ENCODE assay signal across 10 cellular contexts in the genomic region with DNA sequence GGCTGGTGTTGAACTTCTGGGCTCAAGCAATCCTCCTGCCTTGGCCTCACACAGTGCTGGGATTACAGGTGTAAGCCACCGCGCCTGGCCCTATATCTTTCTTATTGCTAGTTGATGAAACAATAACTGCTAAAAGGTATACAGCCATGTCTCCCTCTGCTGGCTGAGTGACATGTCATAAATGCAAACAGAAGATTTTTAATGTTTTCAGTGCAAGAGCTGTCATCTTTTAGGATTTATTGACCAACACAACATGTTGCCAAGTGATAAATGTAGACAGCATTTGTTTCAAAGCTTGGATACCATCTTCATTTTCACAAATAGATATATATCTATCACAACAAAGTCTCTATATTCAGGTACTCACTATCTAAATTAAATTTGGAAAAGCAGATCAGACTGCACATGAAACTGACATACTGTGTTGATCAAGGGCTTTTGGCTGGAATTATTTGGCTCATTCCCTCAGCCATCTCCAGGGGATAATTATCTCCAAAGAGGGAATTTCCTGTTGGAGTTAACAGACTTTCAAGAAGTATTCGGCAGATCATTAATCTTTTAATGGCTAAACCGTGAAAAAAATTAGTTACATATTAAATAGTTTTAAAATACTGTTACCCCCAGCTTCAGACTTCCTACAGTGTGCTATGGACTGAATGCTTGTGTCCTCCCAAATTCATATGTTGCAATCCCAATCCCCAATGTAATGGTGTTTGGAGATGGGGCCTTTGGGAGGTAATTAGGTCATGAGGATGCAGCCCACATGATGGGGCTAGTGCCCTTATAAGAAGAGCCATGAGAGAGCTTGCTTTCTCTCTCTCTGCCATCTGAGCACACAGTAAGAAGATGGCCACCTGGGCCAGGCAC. TPM values are rescaled to one million over a fixed set of nuclear protein-coding genes. Genes with fewer than 3 reads are reported as not detected.
DNase-seq lines count a peak whose midpoint lies in the region; ATAC-seq and TF ChIP-seq lines count a peak whose summit lies in the region.
"Had no signal": no experiment of that assay in that cellular context is flagged by ENCODE, and none has a peak within 500 bp of the region (broad histone marks: within the 10 kb centered on the region; RNA-seq: fewer than 3 reads in every experiment).

No MANE protein-coding gene starts in this region.

- ATAC-seq in CD4-positive, alpha-beta T cell (ENCODE audit: poor library complexity): peak; percentile 76
- ATAC-seq in activated T-helper 17 cell treated with anti-CD3 and anti-CD28 coated beads, Interleukin-2, amount 50 U/mL, for 72 hours (replicated peaks): no peak
- ATAC-seq: right cardiac atrium had no signal

- peak; percentile 23 to 52 (median 36) for DNase-seq in CD4-positive, alpha-beta T cell
- DNase-seq in GM20000 (ENCODE audit: low spot score): peak; percentile 49
- DNase-seq in NCI-H2227 treated with DMSO at 0.1 percent for 48 hours (lab: John Stamatoyannopoulos, UW): peak; percentile 51
- peak; percentile 12 for DNase-seq in activated CD8-positive, alpha-beta memory T cell treated with anti-CD3 and anti-CD28 coated beads, Interleukin-2, amount 50 U/mL, for 1 hour (ENCODE audit: extremely low read depth)
- DNase-seq in fibroblast of gingiva (ENCODE audit: low read depth): peak; percentile 56
- DNase-seq in pons (ENCODE audit: low spot score): peak; percentile 45
- no peak for DNase-seq in nephron progenitor cell

- H3K9me3 Mint-ChIP-seq in CD4-positive, alpha-beta T cell: no peaks in the 10 kb centered on the region
- H3K9me3 Mint-ChIP-seq in activated T-helper 17 cell treated with anti-CD3 and anti-CD28 coated beads, Interleukin-2, amount 50 U/mL, for 72 hours: no peaks in the 10 kb centered on the region
- H3K9me3 Mint-ChIP-seq in nephron progenitor cell: peaks cover 2% of the 10 kb centered on the region
- H3K9me3 Mint-ChIP-seq: IgD-negative memory B cell had no signal

- no peak overlapping the region for H3K27ac ChIP-seq in CD4-positive, alpha-beta T cell (ENCODE audit: low read depth, low read length)

- H3K9me3 ChIP-seq in CD4-positive, alpha-beta T cell (ENCODE audit: control insufficient read depth, low read length): no peaks in the 10 kb centered on the region

- peaks cover 7% of the 10 kb centered on the region for H3K4me1 Mint-ChIP-seq in CD4-positive, alpha-beta T cell (ENCODE audit: low read depth)
- peaks cover 9% of the 10 kb centered on the region for H3K4me1 Mint-ChIP-seq in activated T-helper 17 cell treated with anti-CD3 and anti-CD28 coated beads, Interleukin-2, amount 50 U/mL, for 72 hours
- no peaks in the 10 kb centered on the region for H3K4me1 Mint-ChIP-seq in nephron progenitor cell

- POLR2A ChIA-PET in CD4-positive, alpha-beta T cell (lab: Charles Lee): interaction anchor here (0.6 to 1.9 kb wide), 5 partner anchors 10 to 449 kb away, joined by 3 to 6 read pairs (median 3); no protein-coding TSS in a partner anchor

- intact Hi-C loops in CD4-positive, alpha-beta T cell (cut with DNase I, micrococcal nuclease): loop anchor here (1.0 to 5.0 kb wide), 6 partner anchors 59 to 508 kb away; no protein-coding TSS in a partner anchor

- TF ChIP-seq CTCF in CD4-positive, alpha-beta T cell (IDR thresholded peaks at IDR 0.05): peak; percentile 72
- TF ChIP-seq CTCF in GM20000 (IDR thresholded peaks at IDR 0.05; ENCODE audit: extremely low read depth, missing control alignments): peak; percentile 39
- no peak for TF ChIP-seq CTCF in nephron progenitor cell (IDR thresholded peaks at IDR 0.05)

- no peaks in the 10 kb centered on the region for H3K36me3 Mint-ChIP-seq in CD4-positive, alpha-beta T cell (ENCODE audit: low read depth)
- no peaks in the 10 kb centered on the region for H3K36me3 Mint-ChIP-seq in activated T-helper 17 cell treated with anti-CD3 and anti-CD28 coated beads, Interleukin-2, amount 50 U/mL, for 72 hours (ENCODE audit: low read depth)
- H3K36me3 Mint-ChIP-seq in nephron progenitor cell (ENCODE audit: low read depth): no peaks in the 10 kb centered on the region

- no peaks in the 10 kb centered on the region for H3K27me3 Mint-ChIP-seq in CD4-positive, alpha-beta T cell
- H3K27me3 Mint-ChIP-seq in activated T-helper 17 cell treated with anti-CD3 and anti-CD28 coated beads, Interleukin-2, amount 50 U/mL, for 72 hours: no peaks in the 10 kb centered on the region
- no peaks in the 10 kb centered on the region for H3K27me3 Mint-ChIP-seq in nephron progenitor cell (ENCODE audit: low read depth, poor library complexity)
- H3K27me3 Mint-ChIP-seq: IgD-negative memory B cell had no signal

- H3K27me3 ChIP-seq in CD4-positive, alpha-beta T cell (ENCODE audit: control insufficient read depth, insufficient read depth, low read length): no peaks in the 10 kb centered on the region

- H3K4me3 Mint-ChIP-seq in CD4-positive, alpha-beta T cell: no peak overlapping the region
- no peak overlapping the region for H3K4me3 Mint-ChIP-seq in activated T-helper 17 cell treated with anti-CD3 and anti-CD28 coated beads, Interleukin-2, amount 50 U/mL, for 72 hours
- no peak overlapping the region for H3K4me3 Mint-ChIP-seq in nephron progenitor cell

- H3K27ac Mint-ChIP-seq in CD4-positive, alpha-beta T cell: no peak overlapping the region
- H3K27ac Mint-ChIP-seq in activated T-helper 17 cell treated with anti-CD3 and anti-CD28 coated beads, Interleukin-2, amount 50 U/mL, for 72 hours: no peak overlapping the region
- no peak overlapping the region for H3K27ac Mint-ChIP-seq in nephron progenitor cell

- CTCF ChIA-PET in CD4-positive, alpha-beta T cell (lab: Charles Lee): interaction anchor here (0.6 to 1.4 kb wide), 8 partner anchors 14 to 293 kb away, joined by 3 to 4 read pairs (median 3); no protein-coding TSS in a partner anchor

RNA-seq across cellular contexts. Expression of a gene that starts 41.3 kb away (rescaled TPM):
- total RNA-seq in CD4-positive, alpha-beta T cell: 10 to 100 TPM; 39.9 to 40.9 TPM
- 10 to 100 TPM; 31.5 to 38.5 TPM for total RNA-seq in activated T-helper 17 cell treated with anti-CD3 and anti-CD28 coated beads, Interleukin-2, amount 50 U/mL, for 72 hours
